Comparison of ENCODE assay signal across 8 cellular contexts in genomic region chr7:101817031-101817929, GRCh38. TPM values are rescaled to one million over a fixed set of nuclear protein-coding genes. Genes with fewer than 3 reads are reported as not detected.
DNase-seq lines count a peak whose midpoint lies in the region; ATAC-seq, FAIRE-seq and TF ChIP-seq lines count a peak whose summit lies in the region.

Gene CUX1, plus strand, starts transcription at chr7:101817626. Its CDS starts 14 bp downstream, at chr7:101817640.

- DNase-seq in 8988T (peak; percentile 58), GM19239 (ENCODE audit: insufficient read length, low spot score) (peak; percentile 27), RWPE1 (ENCODE audit: low spot score) (no peak), GM12878 (ENCODE audit: low read depth, low spot score) (no peak), iPS-NIHi11 (ENCODE audit: low spot score) (peak; percentile 49), smooth muscle cell (lab: John Stamatoyannopoulos, UW; ENCODE audit: unreplicated experiment) (no peak), NCI-H446 treated with DMSO at 0.1 percent for 48 hours (lab: John Stamatoyannopoulos, UW) (no peak), hippocampal formation (lab: John Stamatoyannopoulos, UW) (no peak)

- TF ChIP-seq POLR2A in GM12878 (IDR thresholded peaks at IDR 0.05; ENCODE audit: low read depth, low read length), result no peak

- intact Hi-C loops in GM12878 (cut with micrococcal nuclease; ENCODE audit: unreplicated experiment), result loop anchor here (5.0 to 10.0 kb wide), 3 partner anchors 115 to 305 kb away; no protein-coding TSS in a partner anchor

- POLR2A ChIA-PET in RWPE1 (lab: Yijun Ruan, JAX; ENCODE audit: low non-redundant PET) (no interaction called here), GM12878 (lab: Charles Lee) (interaction anchor here (0.9 to 1.3 kb wide), 2 partner anchors 42 to 167 kb away, joined by 3 to 4 read pairs; no protein-coding TSS in a partner anchor)

- H3F3A ChIP-seq in smooth muscle cell (ENCODE audit: low read depth), result peaks cover 3% of the 10 kb centered on the region

- H3K36me3 ChIP-seq in GM12878 (ENCODE audit: control insufficient read depth in 2 of 2, insufficient read depth in 2 of 2, low read length in 1 of 2), result 0 out of 4 replicates have a peak, but pooled peaks cover 0 to 3% of the 10 kb centered on the region in 2 experiments
- H3K36me3 ChIP-seq in smooth muscle cell (ENCODE audit: low read depth), result no peaks in the 10 kb centered on the region

- no peak for TF ChIP-seq CTCF in RWPE1 (conservative IDR thresholded peaks at IDR 0.05; ENCODE audit: low read depth)
- peak in 1 of 3 experiments; percentile 16; a peak in 1 of 6 replicates for TF ChIP-seq CTCF in GM12878 (IDR thresholded peaks at IDR 0.05 in 2 of 3, conservative IDR thresholded peaks at IDR 0.05 in 1 of 3; ENCODE audit: control insufficient read depth in 2 of 3, extremely low read depth in 1 of 3, insufficient read depth in 1 of 3, low read depth in 3 of 3, low read length in 3 of 3)
- no peak for TF ChIP-seq CTCF in smooth muscle cell (IDR thresholded peaks at IDR 0.05; ENCODE audit: borderline replicate concordance, insufficient read depth, poor library complexity, severe bottlenecking)

- H3K27me3 ChIP-seq in GM12878 (replicated peaks in 1 of 2; ENCODE audit: control insufficient read depth in 2 of 2, insufficient read depth in 2 of 2, low read length in 1 of 2), result no peaks in the 10 kb centered on the region
- H3K27me3 ChIP-seq in smooth muscle cell (ENCODE audit: low read depth), result no peaks in the 10 kb centered on the region

- H3K27ac ChIP-seq in RWPE1 (peak within 1 kb of the TSS; percentile 89), GM12878 (ENCODE audit: control insufficient read depth, insufficient read depth) (peak within 1 kb of the TSS; percentile 56), smooth muscle cell (ENCODE audit: low read depth) (peak within 1 kb of the TSS; percentile 85)

- CTCF ChIA-PET in RWPE1 (lab: Yijun Ruan, JAX), result interaction anchor here (0.5 to 1.3 kb wide), 3 partner anchors 35 to 274 kb away, joined by 3 to 6 read pairs (median 3); no protein-coding TSS in a partner anchor
- CTCF ChIA-PET in GM12878 (lab: Yijun Ruan, JAX), result interaction anchor here (0.7 to 3.6 kb wide), 11 partner anchors 10 to 419 kb away, joined by 3 to 20 read pairs (median 4); no protein-coding TSS in a partner anchor

- SMC1A ChIA-PET in GM12878 (lab: Charles Lee; ENCODE audit: uncharacterized antibody, unreplicated experiment), result interaction anchor here (0.8 to 3.5 kb wide), 10 partner anchors 10 to 304 kb away, joined by 3 to 27 read pairs (median 4); no protein-coding TSS in a partner anchor

- H3K79me2 ChIP-seq in GM12878 (ENCODE audit: control insufficient read depth, insufficient read depth, low read length), result peaks cover 48% of the 10 kb centered on the region
- H3K79me2 ChIP-seq in smooth muscle cell (ENCODE audit: low read depth), result peaks cover 60% of the 10 kb centered on the region

- H3K4me2 ChIP-seq in GM12878 (ENCODE audit: control insufficient read depth, insufficient read depth) (peak within 1 kb of the TSS; percentile 64), smooth muscle cell (peak within 1 kb of the TSS; percentile 84)

- ATAC-seq in GM12878, result peak; percentile 28

- in situ Hi-C loops in GM12878 (cut with MboI), result no loop called here

- H3K4me1 ChIP-seq in GM12878 (ENCODE audit: control insufficient read depth, insufficient read depth, low read length), result peaks cover 4% of the 10 kb centered on the region; the same call in 1 of the 2 replicates
- H3K4me1 ChIP-seq in smooth muscle cell (ENCODE audit: low read depth), result peaks cover 46% of the 10 kb centered on the region

- H2AFZ ChIP-seq in GM12878 (ENCODE audit: control insufficient read depth, low read depth, low read length) (no peak within 1 kb of the TSS), smooth muscle cell (ENCODE audit: low read depth) (no peak within 1 kb of the TSS)

- H3K9me3 ChIP-seq in GM12878 (replicated peaks; ENCODE audit: control insufficient read depth, insufficient read depth, low read length) (no peaks in the 10 kb centered on the region), smooth muscle cell (replicated peaks; ENCODE audit: low read depth) (no peaks in the 10 kb centered on the region)

- RAD21 ChIA-PET in GM12878 (lab: Charles Lee; ENCODE audit: unreplicated experiment), result interaction anchor here (0.6 to 2.8 kb wide), 12 partner anchors 10 to 419 kb away, joined by 3 to 17 read pairs (median 4); no protein-coding TSS in a partner anchor

- TF ChIP-seq RAD21 in GM12878 (IDR thresholded peaks at IDR 0.05; ENCODE audit: insufficient read depth, low read depth, low read length), result no peak

- WGBS in GM12878 (ENCODE audit: insufficient coverage, insufficient replicate concordance, low lambda C conversion rate, missing lambda C conversion rate), result 3% methylated on average over 55 of the region's 100 CpGs
- 1% methylated on average over 87 of the region's 100 CpGs for WGBS in smooth muscle cell (ENCODE audit: low lambda C conversion rate)

- BruUV-seq in GM12878 (replicated peaks; lab: Mats Ljungman, UMichigan), result no TSS peak

- peak within 1 kb of the TSS; percentile 66 for H3K9ac ChIP-seq in GM12878 (ENCODE audit: control insufficient read depth, insufficient read depth, low read length)
- peak within 1 kb of the TSS; percentile 86 for H3K9ac ChIP-seq in smooth muscle cell (ENCODE audit: low read depth)

- FAIRE-seq in GM19239 (lab: Jason Lieb, UNC), result peak; percentile 91
- FAIRE-seq in GM12878 (lab: Jason Lieb, UNC), result no peak

- H4K20me1 ChIP-seq in GM12878 (ENCODE audit: control insufficient read depth, insufficient read depth) (no peaks in the 10 kb centered on the region), smooth muscle cell (ENCODE audit: low read depth) (peaks cover 49% of the 10 kb centered on the region)

- H3K4me3 ChIP-seq in GM12878 (peak within 1 kb of the TSS; percentile 77), smooth muscle cell (peak within 1 kb of the TSS; percentile 87)

- no peak for TF ChIP-seq EP300 in GM12878 (IDR thresholded peaks at IDR 0.05; ENCODE audit: borderline replicate concordance in 1 of 2, control insufficient read depth in 1 of 2, low read depth in 2 of 2, low read length in 2 of 2)

TF ChIP-seq in GM12878, 131 proteins besides CTCF, POLR2A, EP300 and RAD21 (continues in another document):
- TF ChIP-seq GATAD2B (conservative IDR thresholded peaks at IDR 0.05; ENCODE audit: low read depth) (peak; percentile 80; the same call in 1 of the 2 replicates), HDAC6 (IDR thresholded peaks at IDR 0.05; ENCODE audit: unreplicated experiment) (peak; percentile 63), E2F8 (IDR thresholded peaks at IDR 0.05; ENCODE audit: low read depth, partially characterized antibody) (no peak), BACH1 (IDR thresholded peaks at IDR 0.05; ENCODE audit: borderline replicate concordance) (0 out of 2 replicates have a peak, but pooled peaks have one; percentile 40), RELB (IDR thresholded peaks at IDR 0.05; ENCODE audit: low read depth) (peak; percentile 18; the same call in 1 of the 2 replicates)

RNA-seq across cellular contexts. Expression of gene CUX1, which starts in this region (rescaled TPM):
- total RNA-seq in GM12878 (2013; cell fraction: nucleolus; rRNA removed), result 214 and 249 TPM in 2 replicates
- total RNA-seq in GM12878 (2014; rRNA removed), result 26.0 and 29.7 TPM in 2 replicates
- 21.5 and 22.5 TPM in 2 replicates for total RNA-seq in GM12878 (2014; rRNA removed; fragmentation: Illumina TruSeq; extraction: Trizol)
- 44.7 and 48.6 TPM in 2 replicates for total RNA-seq in GM12878 (2021)
- polyA plus RNA-seq in GM12878 (2011; ENCODE audit: low read depth), result 11.3 TPM
- 12.7 and 12.9 TPM in 2 replicates for polyA plus RNA-seq in GM12878 (2011; rRNA removed)
- 16.7 and 17.9 TPM in 2 replicates for polyA plus RNA-seq in GM12878 (2011; cell fraction: cytosol; rRNA removed)
- polyA plus RNA-seq in GM12878 (2011; cell fraction: nucleus; rRNA removed), result 14.0 and 21.5 TPM in 2 replicates
- 21.7 and 23.4 TPM in 2 replicates for polyA plus RNA-seq in GM12878 (2012)
- 28.0 and 35.3 TPM in 2 replicates for polyA plus RNA-seq in GM12878 (2014; fragmentation: Illumina TruSeq; extraction: Trizol)
- 1 to 10 TPM; 6.1 to 7.8 TPM for polyA plus RNA-seq in GM12878 (2014; fragmentation: Nextera tagmentation; extraction: Ambion mirVana)
- polyA plus RNA-seq in GM12878 (2014; rRNA removed), result 24.0 and 26.0 TPM in 2 replicates
- polyA plus RNA-seq in GM12878 (2016; fragmentation: Nextera tagmentation; extraction: Ambion mirVana), result 10 to 100 TPM; 27.7 to 31.0 TPM
- 21.1 and 30.1 TPM in 2 replicates for polyA minus RNA-seq in GM12878 (2011; rRNA and poly(A)+ RNA removed)
- 10.7 and 11.1 TPM in 2 replicates for polyA minus RNA-seq in GM12878 (2011; cell fraction: cytosol; rRNA and poly(A)+ RNA removed)
- 21.6 and 47.5 TPM in 2 replicates for polyA minus RNA-seq in GM12878 (2011; cell fraction: nucleus; rRNA and poly(A)+ RNA removed)
- 56.3 and 70.1 TPM in 2 replicates for total RNA-seq in smooth muscle cell
- polyA plus RNA-seq in smooth muscle cell, result 67.5 and 78.4 TPM in 2 replicates

Comparison
In these comparisons a context has a peak if more than half of its experiments do, and no peak if none do; other contexts are left out.
1. DNase-seq: peak in 8988T (single experiment), GM19239 (single experiment) and iPS-NIHi11 (single experiment); none in RWPE1 (single experiment), GM12878 (single experiment), smooth muscle cell (single experiment), NCI-H446 treated with DMSO at 0.1 percent for 48 hours (single experiment) and hippocampal formation (0 of 2).
2. Peak in every context shown above with its lines, with median percentiles within 50 percentile points of each other: H3K27ac ChIP-seq.